Comparison of ENCODE assay signal across 8 cellular contexts in the genomic region with DNA sequence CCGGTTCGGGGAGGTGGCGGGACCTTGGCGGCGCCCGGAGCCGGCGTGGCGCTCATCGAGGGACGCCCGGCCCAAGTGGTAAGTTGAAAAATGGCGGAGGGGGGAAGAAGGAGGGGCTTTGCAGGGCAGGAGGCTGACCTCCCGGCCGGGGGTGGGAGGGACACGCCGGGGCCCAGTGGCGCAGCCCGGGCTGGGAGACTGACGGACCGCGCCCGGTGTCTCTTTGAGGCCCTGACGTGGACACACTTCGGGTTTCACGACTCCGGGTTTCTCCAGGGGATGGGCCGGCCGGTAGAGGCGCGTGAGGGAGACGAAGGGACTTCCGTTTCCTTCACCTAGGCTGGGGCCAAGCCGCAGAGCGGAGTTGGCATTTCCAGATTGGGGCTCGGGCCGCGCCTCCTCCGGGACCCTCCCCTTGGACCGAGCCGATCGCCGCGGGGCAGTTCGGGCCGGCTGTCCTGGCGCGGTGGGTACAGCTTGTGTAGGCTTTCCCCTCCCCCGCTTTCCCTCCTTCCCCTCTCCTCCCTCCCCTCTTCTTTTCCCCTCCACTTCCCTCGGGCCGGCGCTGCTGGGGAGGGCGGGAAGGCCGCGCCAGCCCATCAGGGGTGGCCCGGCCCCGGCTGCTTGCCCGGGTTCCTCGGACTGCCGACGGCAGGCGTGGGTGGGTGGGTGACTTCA. TPM values are rescaled to one million over a fixed set of nuclear protein-coding genes. Genes with fewer than 3 reads are reported as not detected.
A peak's percentile ranks its signal among the peaks of the same experiment; 100 is the strongest.
DNase-seq lines count a peak whose midpoint lies in the region; ATAC-seq and TF ChIP-seq lines count a peak whose summit lies in the region.

A gene (plus strand): TSS at position 226 of the 678 bp plus-strand sequence. CDS start 25,610 bp downstream, outside the sequence.

- no peak within 1 kb of the TSS for H2AFZ ChIP-seq in H9 (ENCODE audit: low read length)

- no peak for TF ChIP-seq CTCF in H9 (conservative IDR thresholded peaks at IDR 0.05)
- no peak for TF ChIP-seq CTCF in cardiac muscle cell (IDR thresholded peaks at IDR 0.05; ENCODE audit: low read depth, low read length)
- peak; percentile 34 for TF ChIP-seq CTCF in type B pancreatic cell (conservative IDR thresholded peaks at IDR 0.05)

- H2AK5ac ChIP-seq in H9 (ENCODE audit: insufficient read length, low read length): no peak within 1 kb of the TSS

- peak within 1 kb of the TSS; percentile 63 for H3K4me3 ChIP-seq in MG63
- peak within 1 kb of the TSS; percentile 50 for H3K4me3 ChIP-seq in cardiac muscle cell

- H3K27ac ChIP-seq in H9 (ENCODE audit: insufficient read length, low read depth, low read length) (peak within 1 kb of the TSS; percentile 18), cardiac muscle cell (peak within 1 kb of the TSS; percentile 98)

- H3K9me3 Mint-ChIP-seq in H9: peaks cover 15 to 66% of the 10 kb centered on the region in 2 experiments; a peak in 3 of 5 replicates
- H3K9me3 Mint-ChIP-seq in activated naive CD8-positive, alpha-beta T cell treated with anti-CD3 and anti-CD28 coated beads, Interleukin-2, amount 50 U/mL, for 24 hours: no peaks in the 10 kb centered on the region
- peaks cover 6% of the 10 kb centered on the region for H3K9me3 Mint-ChIP-seq in type B pancreatic cell

- no CpG with 5 or more reads among the region's 62 CpGs for WGBS in H9 (ENCODE audit: extremely low coverage, insufficient read length, low lambda C conversion rate)

- no peaks in the 10 kb centered on the region for H3K4me1 ChIP-seq in H9 (ENCODE audit: insufficient read depth, low read length)
- no peaks in the 10 kb centered on the region for H3K4me1 ChIP-seq in cardiac muscle cell (ENCODE audit: low read depth)

- H3K4me3 Mint-ChIP-seq in H9 (peak within 1 kb of the TSS; percentile 82 to 94), type B pancreatic cell (peak within 1 kb of the TSS; percentile 92)
- H3K4me3 Mint-ChIP-seq in activated naive CD8-positive, alpha-beta T cell treated with anti-CD3 and anti-CD28 coated beads, Interleukin-2, amount 50 U/mL, for 24 hours: peak within 1 kb of the TSS; percentile 87

- no peak within 1 kb of the TSS for H4K91ac ChIP-seq in H9 (ENCODE audit: insufficient read length, low read depth, low read length)

- no peaks in the 10 kb centered on the region for H4K20me1 ChIP-seq in H9 (ENCODE audit: control insufficient read depth, insufficient read depth, insufficient read length)

- no peak within 1 kb of the TSS for H4K8ac ChIP-seq in H9 (replicated peaks; ENCODE audit: insufficient read length, low read depth, low read length)

- H3K4me1 Mint-ChIP-seq in H9 (peaks cover 12 to 23% of the 10 kb centered on the region in 2 experiments), type B pancreatic cell (ENCODE audit: unreplicated experiment) (peaks cover 5% of the 10 kb centered on the region)
- peaks cover 21% of the 10 kb centered on the region for H3K4me1 Mint-ChIP-seq in activated naive CD8-positive, alpha-beta T cell treated with anti-CD3 and anti-CD28 coated beads, Interleukin-2, amount 50 U/mL, for 24 hours

- H3T11ph ChIP-seq in H9 (ENCODE audit: low read length): no peak within 1 kb of the TSS

- H3K56ac ChIP-seq in H9 (ENCODE audit: insufficient read length, low read depth, low read length): no peak within 1 kb of the TSS

- H3K23ac ChIP-seq in H9 (ENCODE audit: insufficient read length, low read depth, low read length): no peak within 1 kb of the TSS

- H3K18ac ChIP-seq in H9 (ENCODE audit: insufficient read length, low read depth, low read length): peak within 1 kb of the TSS; percentile 22

- no peaks in the 10 kb centered on the region for H3K27me3 ChIP-seq in H9 (ENCODE audit: insufficient read depth, low read length)
- no peaks in the 10 kb centered on the region for H3K27me3 ChIP-seq in MG63
- H3K27me3 ChIP-seq in cardiac muscle cell: no peaks in the 10 kb centered on the region

- H3K79me1 ChIP-seq in H9 (ENCODE audit: insufficient read depth, low read depth, low read length, poor library complexity, severe bottlenecking): no peaks in the 10 kb centered on the region

- H3K4me2 ChIP-seq in H9 (ENCODE audit: insufficient read depth, insufficient read length, low read length): peak within 1 kb of the TSS; percentile 43

- H3K36me3 ChIP-seq in MG63 (no peaks in the 10 kb centered on the region; the same call in 1 of the 2 replicates), cardiac muscle cell (no peaks in the 10 kb centered on the region)

- H2BK5ac ChIP-seq in H9 (ENCODE audit: insufficient read length, low read length): no peak within 1 kb of the TSS

- peaks cover 9% of the 10 kb centered on the region for H3K9me3 ChIP-seq in H9 (ENCODE audit: control insufficient read depth, low read depth, low read length)
- no peaks in the 10 kb centered on the region for H3K9me3 ChIP-seq in MG63
- no peaks in the 10 kb centered on the region for H3K9me3 ChIP-seq in cardiac muscle cell (ENCODE audit: low read depth)

- H3K9ac ChIP-seq in H9 (ENCODE audit: extremely low read depth, insufficient read length, low read length): peak within 1 kb of the TSS; percentile 45

- H3K27me3 Mint-ChIP-seq in H9 (ENCODE audit: low read depth): no peaks in the 10 kb centered on the region
- no peaks in the 10 kb centered on the region for H3K27me3 Mint-ChIP-seq in activated naive CD8-positive, alpha-beta T cell treated with anti-CD3 and anti-CD28 coated beads, Interleukin-2, amount 50 U/mL, for 24 hours
- no peaks in the 10 kb centered on the region for H3K27me3 Mint-ChIP-seq in type B pancreatic cell

- DNase-seq in GM04503 (ENCODE audit: low read depth) (peak; percentile 60), H9 (peak; percentile 82), MG63 (peak; percentile 90), SW 1271 (lab: John Stamatoyannopoulos, UW) (peak; percentile 36 to 58), cardiac muscle cell (ENCODE audit: low read depth in 1 of 2, low spot score in 1 of 2) (peak; percentile 88 to 94), pons (ENCODE audit: low spot score) (peak; percentile 66), type B pancreatic cell (ENCODE audit: extremely low spot score, unreplicated experiment) (peak; percentile 84)
- DNase-seq in activated naive CD8-positive, alpha-beta T cell treated with anti-CD3 and anti-CD28 coated beads, Interleukin-2, amount 50 U/mL, for 24 hours: peak; percentile 70

- ATAC-seq in activated naive CD8-positive, alpha-beta T cell treated with anti-CD3 and anti-CD28 coated beads, Interleukin-2, amount 50 U/mL, for 24 hours: peak; percentile 90

- H2BK20ac ChIP-seq in H9 (ENCODE audit: low read depth, low read length, poor library complexity, severe bottlenecking): no peak within 1 kb of the TSS

- H2BK12ac ChIP-seq in H9 (ENCODE audit: insufficient read length, low read depth, low read length): no peak within 1 kb of the TSS

- no peak within 1 kb of the TSS for H2BK120ac ChIP-seq in H9 (ENCODE audit: low read depth, low read length, poor library complexity, severe bottlenecking)

- no peaks in the 10 kb centered on the region for H3K23me2 ChIP-seq in H9 (ENCODE audit: insufficient read length, low read depth, low read length, poor library complexity, severe bottlenecking)

- H3K27ac Mint-ChIP-seq in H9: peak within 1 kb of the TSS; percentile 94 to 99 (median 97)
- H3K27ac Mint-ChIP-seq in activated naive CD8-positive, alpha-beta T cell treated with anti-CD3 and anti-CD28 coated beads, Interleukin-2, amount 50 U/mL, for 24 hours: peak within 1 kb of the TSS; percentile 92
- peak within 1 kb of the TSS; percentile 92 for H3K27ac Mint-ChIP-seq in type B pancreatic cell

- H3K79me2 ChIP-seq in H9 (ENCODE audit: insufficient read depth, low read length): no peaks in the 10 kb centered on the region; the same call in 1 of the 2 replicates

- no peak within 1 kb of the TSS for H4K5ac ChIP-seq in H9 (ENCODE audit: insufficient read length, low read depth, low read length)

- peak within 1 kb of the TSS; percentile 62 for H3K14ac ChIP-seq in H9 (ENCODE audit: insufficient read depth, low read length)

- peaks cover 4 to 9% (median 6%) of the 10 kb centered on the region in 3 experiments; a peak in 6 of 7 replicates for H3K36me3 Mint-ChIP-seq in H9 (ENCODE audit: insufficient read depth in 1 of 3, low read depth in 3 of 3)
- peaks cover 5% of the 10 kb centered on the region for H3K36me3 Mint-ChIP-seq in activated naive CD8-positive, alpha-beta T cell treated with anti-CD3 and anti-CD28 coated beads, Interleukin-2, amount 50 U/mL, for 24 hours (ENCODE audit: low read depth)
- no peaks in the 10 kb centered on the region for H3K36me3 Mint-ChIP-seq in type B pancreatic cell

- no peak within 1 kb of the TSS for H2BK15ac ChIP-seq in H9 (ENCODE audit: low read depth, low read length)

- H3K4ac ChIP-seq in H9 (ENCODE audit: low read depth, low read length): no peak within 1 kb of the TSS

RNA-seq across cellular contexts. Expression of the gene that starts here (rescaled TPM):
- total RNA-seq in H9 (2021) (35.2 and 40.5 TPM in 2 replicates), cardiac muscle cell (24.7 and 39.0 TPM in 2 replicates), type B pancreatic cell (ENCODE audit: low replicate concordance) (34.4 and 37.3 TPM in 2 replicates)
- total RNA-seq in MG63 (2014; rRNA removed; shearing (Covaris generic); ENCODE audit: low replicate concordance): 25.6 and 55.3 TPM in 2 replicates
- 4.9 and 7.2 TPM in 2 replicates for polyA plus RNA-seq in cardiac muscle cell

Comparison
In these comparisons a context has a peak if more than half of its experiments do, and no peak if none do; other contexts are left out.
1. Peak in every context shown above with its lines: DNase-seq, ATAC-seq, H3K4me3 ChIP-seq and H3K27ac ChIP-seq.